Comparison of ENCODE assay signal across 8 cellular contexts in the genomic region with DNA sequence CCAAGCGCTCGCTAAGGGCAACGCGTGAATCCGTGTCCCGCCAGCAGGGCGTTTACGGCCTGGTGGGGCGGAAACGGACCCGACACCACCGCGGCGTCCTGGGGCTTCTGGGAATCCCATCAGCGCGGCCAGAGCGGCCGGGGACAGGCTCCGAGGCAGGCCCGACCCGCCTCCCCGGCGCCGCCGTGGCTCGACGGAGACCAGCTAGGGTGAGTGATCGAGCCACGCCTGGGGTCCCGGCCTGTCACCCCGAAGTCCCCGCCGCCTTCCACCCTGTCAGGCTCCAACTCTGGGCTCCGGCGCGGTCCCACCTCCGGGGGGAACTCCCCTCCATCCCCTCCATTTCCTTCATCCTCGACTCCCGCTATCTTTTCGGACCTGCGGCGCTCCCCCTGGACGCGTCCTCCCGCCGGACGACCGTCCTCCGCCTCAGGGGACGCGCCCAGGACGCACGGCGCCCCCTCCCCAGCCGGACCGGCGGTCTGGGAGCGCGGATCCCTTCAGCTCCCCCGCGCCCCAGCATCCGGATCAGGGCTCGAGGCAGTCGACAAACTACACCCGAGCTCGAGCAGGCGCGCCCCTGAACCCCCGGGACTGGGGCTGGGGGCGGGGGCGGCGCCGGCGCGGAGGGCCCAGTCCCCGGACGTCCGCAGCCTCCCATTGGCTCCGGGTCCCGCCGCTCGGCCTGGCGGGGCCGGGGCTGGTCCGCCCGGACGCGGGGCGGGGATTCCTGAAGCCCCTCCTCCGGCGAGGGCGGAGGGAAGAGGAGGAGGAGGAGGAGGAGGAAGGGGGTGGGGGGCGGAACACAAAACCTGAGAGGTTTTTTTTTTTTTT. TPM values are rescaled to one million over a fixed set of nuclear protein-coding genes. Genes with fewer than 3 reads are reported as not detected.
A peak's percentile ranks its signal among the peaks of the same experiment; 100 is the strongest.
DNase-seq lines count a peak whose midpoint lies in the region; ATAC-seq and TF ChIP-seq lines count a peak whose summit lies in the region.

No MANE protein-coding gene starts in this region.

- peaks cover 31% of the 10 kb centered on the region for H4K20me1 ChIP-seq in DND-41 (ENCODE audit: insufficient read depth, low read length)
- H4K20me1 ChIP-seq in Karpas-422 (ENCODE audit: insufficient read depth, low read depth, low read length), result peaks cover 18% of the 10 kb centered on the region; the same call in 1 of the 2 replicates

- TF ChIP-seq CTCF in DND-41 (IDR thresholded peaks at IDR 0.05; ENCODE audit: borderline replicate concordance, extremely low read depth, low read length, poor library complexity, severe bottlenecking), result peak; percentile 22
- peak in 5 of 6 experiments; percentile 12 to 54 (median 46) for TF ChIP-seq CTCF in Peyer's patch (IDR thresholded peaks at IDR 0.05)
- peak; percentile 12 to 35 (median 25) for TF ChIP-seq CTCF in nephron (IDR thresholded peaks at IDR 0.05; ENCODE audit: unreplicated experiment in 3 of 3)

- H3K4me2 ChIP-seq in DND-41 (ENCODE audit: insufficient read depth, low read length), result peak overlapping the region; percentile 98
- peak overlapping the region; percentile 94 for H3K4me2 ChIP-seq in Karpas-422 (ENCODE audit: low read depth, low read length, poor library complexity, severe bottlenecking)

- DNase-seq in DND-41 (peak; percentile 95), Karpas-422 (peak; percentile 98), Peyer's patch (peak; percentile 94 to 97 (median 96)), fibroblast of peridontal ligament (ENCODE audit: extremely low read depth) (peak; percentile 87)
- DNase-seq in activated T-helper 2 cell treated with anti-CD3 and anti-CD28 coated beads, Interferon-gamma antibody, Interleukin-2, Interleukin-4, amounts not matched to agents 10 μg/mL and 5 μg/mL and 100 μg/mL, durations not matched to agents 14 hours and 24 hours and 36 hours (ENCODE audit: low spot score), result peak; percentile 94
- DNase-seq in stimulated activated naive CD8-positive, alpha-beta T cell treated with anti-CD3 and anti-CD28 coated beads, Interleukin-15, Interleukin-2, amounts not matched to agents 100 U/mL and 50 U/mL, for 24 hours, result peak; percentile 98

- peak overlapping the region; percentile 78 for H3K4me3 Mint-ChIP-seq in activated T-helper 2 cell treated with anti-CD3 and anti-CD28 coated beads, Interferon-gamma antibody, Interleukin-2, Interleukin-4, amounts not matched to agents 10 μg/mL and 5 μg/mL and 100 μg/mL, durations not matched to agents 14 hours and 24 hours and 36 hours (ENCODE audit: low read depth)
- H3K4me3 Mint-ChIP-seq in nephron, result peak overlapping the region; percentile 83 to 92 (median 86)

- H3K9me3 ChIP-seq in DND-41 (ENCODE audit: insufficient read depth, low read length, severe bottlenecking) (no peaks in the 10 kb centered on the region), Karpas-422 (ENCODE audit: low read length) (no peaks in the 10 kb centered on the region), Peyer's patch (no peaks in the 10 kb centered on the region)

- intact Hi-C loops in activated T-helper 2 cell treated with anti-CD3 and anti-CD28 coated beads, Interferon-gamma antibody, Interleukin-2, Interleukin-4, amounts not matched to agents 10 μg/mL and 5 μg/mL and 100 μg/mL, durations not matched to agents 14 hours and 24 hours and 36 hours (cut with micrococcal nuclease), result loop anchor here (1.0 to 10.0 kb wide), 4 partner anchors 8 to 333 kb away; partner anchors contain the start of genes INAFM1 and NOP53

- H3K4me3 ChIP-seq in DND-41 (ENCODE audit: low read depth in 1 of 2, low read length in 2 of 2) (peak overlapping the region; percentile 100), Karpas-422 (ENCODE audit: low read length) (peak overlapping the region; percentile 99), Peyer's patch (peak overlapping the region; percentile 71 to 100 (median 90))

- H3K27me3 ChIP-seq in DND-41 (ENCODE audit: insufficient read depth, low read length, poor library complexity) (no peaks in the 10 kb centered on the region), Karpas-422 (ENCODE audit: low read length) (no peaks in the 10 kb centered on the region), Peyer's patch (no peaks in the 10 kb centered on the region)

- H3K36me3 Mint-ChIP-seq in activated T-helper 2 cell treated with anti-CD3 and anti-CD28 coated beads, Interferon-gamma antibody, Interleukin-2, Interleukin-4, amounts not matched to agents 10 μg/mL and 5 μg/mL and 100 μg/mL, durations not matched to agents 14 hours and 24 hours and 36 hours (ENCODE audit: low read depth), result peaks cover 10% of the 10 kb centered on the region
- peaks cover 4% of the 10 kb centered on the region for H3K36me3 Mint-ChIP-seq in nephron (ENCODE audit: low read depth)

- H2AFZ ChIP-seq in DND-41 (ENCODE audit: low read depth, low read length) (peak overlapping the region; percentile 94), Karpas-422 (ENCODE audit: low read length) (peak overlapping the region; percentile 93)

- H3K4me1 ChIP-seq in DND-41 (ENCODE audit: insufficient read depth, low read length) (peaks cover 22% of the 10 kb centered on the region), Karpas-422 (ENCODE audit: low read length) (peaks cover 11% of the 10 kb centered on the region), Peyer's patch (peaks cover 0 to 41% (median 14%) of the 10 kb centered on the region in 4 donors)

- H3K36me3 ChIP-seq in DND-41 (ENCODE audit: insufficient read depth, low read length) (peaks cover 3% of the 10 kb centered on the region; the same call in 1 of the 2 replicates), Karpas-422 (ENCODE audit: insufficient read depth, low read length) (no peaks in the 10 kb centered on the region), Peyer's patch (no peaks in the 10 kb centered on the region)

- peaks cover 24% of the 10 kb centered on the region for H3K4me1 Mint-ChIP-seq in activated T-helper 2 cell treated with anti-CD3 and anti-CD28 coated beads, Interferon-gamma antibody, Interleukin-2, Interleukin-4, amounts not matched to agents 10 μg/mL and 5 μg/mL and 100 μg/mL, durations not matched to agents 14 hours and 24 hours and 36 hours (ENCODE audit: low read depth)
- peaks cover 22% of the 10 kb centered on the region for H3K4me1 Mint-ChIP-seq in nephron

- ATAC-seq in DND-41 (ENCODE audit: insufficient read depth, low read depth) (peak; percentile 91), GM21737 (IDR thresholded peaks at IDR 0.05; ENCODE audit: unreplicated experiment) (peak; percentile 74)
- peak; percentile 91 for ATAC-seq in stimulated activated naive CD8-positive, alpha-beta T cell treated with anti-CD3 and anti-CD28 coated beads, Interleukin-15, Interleukin-2, amounts not matched to agents 100 U/mL and 50 U/mL, for 24 hours

- H3K9me2 ChIP-seq in Karpas-422 (replicated peaks; ENCODE audit: insufficient read depth, low read length), result no peaks in the 10 kb centered on the region

- H3K9me3 Mint-ChIP-seq in activated T-helper 2 cell treated with anti-CD3 and anti-CD28 coated beads, Interferon-gamma antibody, Interleukin-2, Interleukin-4, amounts not matched to agents 10 μg/mL and 5 μg/mL and 100 μg/mL, durations not matched to agents 14 hours and 24 hours and 36 hours, result no peaks in the 10 kb centered on the region
- no peaks in the 10 kb centered on the region for H3K9me3 Mint-ChIP-seq in nephron

- H3K27ac ChIP-seq in DND-41 (ENCODE audit: low read length), result peak overlapping the region; percentile 93
- peak overlapping the region; percentile 79 for H3K27ac ChIP-seq in Karpas-422 (ENCODE audit: low read length)
- peak overlapping the region; percentile 94 to 98 (median 96) for H3K27ac ChIP-seq in Peyer's patch

- TF ChIP-seq POLR2A in Peyer's patch (IDR thresholded peaks at IDR 0.05), result peak; percentile 74 to 87

- H3K9ac ChIP-seq in DND-41 (ENCODE audit: low read depth, low read length), result peak overlapping the region; percentile 100
- peak overlapping the region; percentile 99 for H3K9ac ChIP-seq in Karpas-422 (ENCODE audit: low read length)

- H3K27ac Mint-ChIP-seq in activated T-helper 2 cell treated with anti-CD3 and anti-CD28 coated beads, Interferon-gamma antibody, Interleukin-2, Interleukin-4, amounts not matched to agents 10 μg/mL and 5 μg/mL and 100 μg/mL, durations not matched to agents 14 hours and 24 hours and 36 hours, result peak overlapping the region; percentile 50
- peak overlapping the region; percentile 83 to 95 (median 86) for H3K27ac Mint-ChIP-seq in nephron

- H3K27me3 Mint-ChIP-seq in activated T-helper 2 cell treated with anti-CD3 and anti-CD28 coated beads, Interferon-gamma antibody, Interleukin-2, Interleukin-4, amounts not matched to agents 10 μg/mL and 5 μg/mL and 100 μg/mL, durations not matched to agents 14 hours and 24 hours and 36 hours (ENCODE audit: low read depth), result no peaks in the 10 kb centered on the region
- no peaks in the 10 kb centered on the region for H3K27me3 Mint-ChIP-seq in nephron (ENCODE audit: low read depth)

- peaks cover 52% of the 10 kb centered on the region for H3K79me2 ChIP-seq in DND-41 (ENCODE audit: insufficient read depth, low read length)
- H3K79me2 ChIP-seq in Karpas-422 (ENCODE audit: low read length), result peaks cover 48% of the 10 kb centered on the region

RNA-seq across cellular contexts. Expression of gene BICRA, which starts 0.6 kb away (rescaled TPM):
- 1.0 and 1.8 TPM in 2 replicates for total RNA-seq in Karpas-422 (2014; rRNA removed; shearing (Covaris generic); ENCODE audit: low replicate concordance)
- 10 to 100 TPM in 3 of 4 donors, 1 to 10 TPM in 1; 8.2 to 14.9 (median 13.3) TPM for total RNA-seq in Peyer's patch
- total RNA-seq in activated T-helper 2 cell treated with anti-CD3 and anti-CD28 coated beads, Interferon-gamma antibody, Interleukin-2, Interleukin-4, amounts not matched to agents 10 μg/mL and 5 μg/mL and 100 μg/mL, durations not matched to agents 14 hours and 24 hours and 36 hours, result 12.0 and 12.2 TPM in 2 replicates

RNA-seq across cellular contexts. Expression of gene ZNF541, which starts 35.3 kb away (rescaled TPM):
- total RNA-seq in Karpas-422 (2014; rRNA removed; shearing (Covaris generic); ENCODE audit: low replicate concordance), result not detected in 2 replicates
- not detected for total RNA-seq in Peyer's patch
- total RNA-seq in activated T-helper 2 cell treated with anti-CD3 and anti-CD28 coated beads, Interferon-gamma antibody, Interleukin-2, Interleukin-4, amounts not matched to agents 10 μg/mL and 5 μg/mL and 100 μg/mL, durations not matched to agents 14 hours and 24 hours and 36 hours, result 0.09 and 0.46 TPM in 2 replicates

Comparison
In these comparisons a context has a peak if more than half of its experiments do, and no peak if none do; other contexts are left out.
1. Peak in every context shown above with its lines: DNase-seq, ATAC-seq, H3K4me3 ChIP-seq and H3K27ac ChIP-seq.